In genomic region chr1:75234499-75235064, GRCh38 we compare ENCODE assay signal across 28 cellular contexts.
"Had no signal": no experiment of that assay in that cellular context is flagged by ENCODE, and none has a peak within 500 bp of the region (broad histone marks: within the 10 kb centered on the region; RNA-seq: fewer than 3 reads in every experiment).

No MANE protein-coding gene starts in this region.

- H3K4me3 ChIP-seq: body of pancreas, esophagus muscularis mucosa, gastrocnemius medialis, heart left ventricle had no signal

- ATAC-seq: activated CD4-positive, CD25-positive, alpha-beta regulatory T cell treated with anti-CD3 and anti-CD28 coated beads, Interleukin-2, amount 50 U/mL, for 24 hours; activated CD8-positive, alpha-beta T cell treated with anti-CD3 and anti-CD28 coated beads for 36 hours; activated T-cell treated with anti-CD3 and anti-CD28 coated beads, Interleukin-2, amount 50 U/mL, for 4 hours; activated T-helper 17 cell treated with anti-CD3 and anti-CD28 coated beads, Interleukin-2, amount 50 U/mL, for 72 hours; body of pancreas; effector memory CD8-positive, alpha-beta T cell; foreskin keratinocyte; gastrocnemius medialis; heart left ventricle had no signal

- H3K4me1 ChIP-seq: esophagus muscularis mucosa, foreskin keratinocyte, gastrocnemius medialis, heart left ventricle had no signal

- DNase-seq: activated B cell treated with CpG ODN at 0.5 μM for 24 hours; activated CD4-positive, alpha-beta T cell treated with anti-CD3 and anti-CD28 coated beads for 48 hours; activated CD4-positive, alpha-beta T cell treated with anti-CD3 and anti-CD28 coated beads, Interleukin-2, amount 50 U/mL, for 1 hour; activated CD4-positive, alpha-beta T cell treated with anti-CD3 and anti-CD28 coated beads, Interleukin-2, amount 50 U/mL, for 48 hours; activated CD8-positive, alpha-beta memory T cell treated with anti-CD3 and anti-CD28 coated beads for 24 hours; activated CD8-positive, alpha-beta T cell treated with anti-CD3 and anti-CD28 coated beads for 36 hours; activated effector memory CD4-positive, alpha-beta T cell treated with Interleukin-2 at 50 U/mL for 16 hours; activated gamma-delta T cell treated with Interleukin-2 at 50 U/mL for 16 hours; activated naive CD4-positive, alpha-beta T cell treated with anti-CD3 and anti-CD28 coated beads, Interleukin-2, amount 50 U/mL, for 16 hours; activated naive CD4-positive, alpha-beta T cell treated with Interleukin-2 at 50 U/mL for 16 hours; activated T-cell treated with anti-CD3 and anti-CD28 coated beads, Interleukin-2, amount 50 U/mL, for 4 hours; amniotic stem cell; anterior cingulate cortex; body of pancreas; caudate nucleus; cortex of kidney; dermis blood vessel endothelial cell; effector CD4-positive, alpha-beta T cell; effector memory CD8-positive, alpha-beta T cell; erythroblast; foreskin keratinocyte; gastrocnemius medialis; glutamatergic neuron; heart left ventricle; T-helper 2 cell had no signal

- H3K36me3 ChIP-seq: esophagus muscularis mucosa, gastrocnemius medialis, heart left ventricle had no signal

- H3K27me3 ChIP-seq: body of pancreas, esophagus muscularis mucosa, gastrocnemius medialis had no signal

- H3K9me3 ChIP-seq: body of pancreas, esophagus muscularis mucosa, gastrocnemius medialis, heart left ventricle had no signal
